Comparison of ENCODE assay signal across 19 cellular contexts in genomic region chr1:166322470-166322869, GRCh38.
"Had no signal": no experiment of that assay in that cellular context is flagged by ENCODE, and none has a peak within 500 bp of the region (broad histone marks: within the 10 kb centered on the region; RNA-seq: fewer than 3 reads in every experiment).

No MANE protein-coding gene starts in this region.

- H3K27ac ChIP-seq: esophagus squamous epithelium, gastroesophageal sphincter, psoas muscle, right lobe of liver, suprapubic skin, thyroid gland had no signal

- H3K4me1 Mint-ChIP-seq: naive thymus-derived CD4-positive, alpha-beta T cell; nephron progenitor cell; stimulated activated effector memory CD8-positive, alpha-beta T cell treated with anti-CD3 and anti-CD28 coated beads, Interleukin-12 subunit alpha, Interleukin-12 subunit beta, amount 100 ng/mL, for 72 hours had no signal

- DNase-seq: esophagus squamous epithelium; foreskin fibroblast; glutamatergic neuron; islet precursor cell; mammary epithelial cell; naive thymus-derived CD4-positive, alpha-beta T cell; nephron progenitor cell; psoas muscle; retina; right lobe of liver; stimulated activated CD4-positive, alpha-beta T cell treated with anti-CD3 and anti-CD28 coated beads, Interleukin-4, amount 100 ng/mL, for 1 hour; stimulated activated CD8-positive, alpha-beta memory T cell treated with anti-CD3 and anti-CD28 coated beads, Interleukin-4, amount 100 ng/mL, for 48 hours; stimulated activated naive CD8-positive, alpha-beta T cell treated with anti-CD3 and anti-CD28 coated beads, Interleukin-15, Interleukin-2, amounts not matched to agents 100 U/mL and 50 U/mL, for 24 hours; thyroid gland had no signal

- H3K4me1 ChIP-seq: esophagus squamous epithelium, gastroesophageal sphincter, psoas muscle, right lobe of liver, suprapubic skin, thyroid gland had no signal

- H3K4me3 Mint-ChIP-seq: naive thymus-derived CD4-positive, alpha-beta T cell; nephron progenitor cell; stimulated activated effector memory CD8-positive, alpha-beta T cell treated with anti-CD3 and anti-CD28 coated beads, Interleukin-12 subunit alpha, Interleukin-12 subunit beta, amount 100 ng/mL, for 72 hours; type B pancreatic cell had no signal

- ATAC-seq: gastroesophageal sphincter; left lobe of liver; naive thymus-derived CD4-positive, alpha-beta T cell; psoas muscle; right lobe of liver; stimulated activated effector memory CD8-positive, alpha-beta T cell treated with anti-CD3 and anti-CD28 coated beads, Interleukin-12 subunit alpha, Interleukin-12 subunit beta, amount 100 ng/mL, for 72 hours; stimulated activated naive CD8-positive, alpha-beta T cell treated with anti-CD3 and anti-CD28 coated beads, Interleukin-15, Interleukin-2, amounts not matched to agents 100 U/mL and 50 U/mL, for 24 hours had no signal

- H3K27me3 ChIP-seq: esophagus squamous epithelium, gastroesophageal sphincter, right lobe of liver, suprapubic skin, thyroid gland had no signal

- H3K27me3 Mint-ChIP-seq: type B pancreatic cell had no signal

- H3K9me3 ChIP-seq: esophagus squamous epithelium, psoas muscle, right lobe of liver, suprapubic skin, thyroid gland had no signal

- H3K4me3 ChIP-seq: esophagus squamous epithelium, gastroesophageal sphincter, psoas muscle, right lobe of liver, suprapubic skin, thyroid gland had no signal

- H3K36me3 ChIP-seq: esophagus squamous epithelium, gastroesophageal sphincter, right lobe of liver, suprapubic skin, thyroid gland had no signal

- H3K9me3 Mint-ChIP-seq: type B pancreatic cell had no signal

- H3K27ac Mint-ChIP-seq: naive thymus-derived CD4-positive, alpha-beta T cell; nephron progenitor cell; stimulated activated effector memory CD8-positive, alpha-beta T cell treated with anti-CD3 and anti-CD28 coated beads, Interleukin-12 subunit alpha, Interleukin-12 subunit beta, amount 100 ng/mL, for 72 hours; type B pancreatic cell had no signal

- H3K36me3 Mint-ChIP-seq: stimulated activated effector memory CD8-positive, alpha-beta T cell treated with anti-CD3 and anti-CD28 coated beads, Interleukin-12 subunit alpha, Interleukin-12 subunit beta, amount 100 ng/mL, for 72 hours; type B pancreatic cell had no signal
